In genomic region chr16:89170346-89171215, GRCh38 we compare ENCODE assay signal across 8 cellular contexts. TPM values are rescaled to one million over a fixed set of nuclear protein-coding genes. Genes with fewer than 3 reads are reported as not detected.
DNase-seq lines count a peak whose midpoint lies in the region; ATAC-seq and TF ChIP-seq lines count a peak whose summit lies in the region.

No MANE protein-coding gene starts in this region.

- peaks cover 5% of the 10 kb centered on the region for H3K4me1 Mint-ChIP-seq in activated naive CD8-positive, alpha-beta T cell treated with anti-CD3 and anti-CD28 coated beads, Interleukin-2, amount 10 ng/mL, durations not matched to agents 7 days and 5 days
- peaks cover 14% of the 10 kb centered on the region for H3K4me1 Mint-ChIP-seq in mesothelial cell of epicardium

- peak overlapping the region; percentile 71 for H3K4me3 Mint-ChIP-seq in activated naive CD8-positive, alpha-beta T cell treated with anti-CD3 and anti-CD28 coated beads, Interleukin-2, amount 10 ng/mL, durations not matched to agents 7 days and 5 days
- H3K4me3 Mint-ChIP-seq in mesothelial cell of epicardium, result peak overlapping the region; percentile 56

- peak; percentile 41 for DNase-seq in GM06990 (ENCODE audit: extremely low read depth, insufficient read length)
- peak; percentile 30 for DNase-seq in NCI-H128 (lab: John Stamatoyannopoulos, UW; ENCODE audit: unreplicated experiment)
- no peak for DNase-seq in activated naive CD8-positive, alpha-beta T cell treated with anti-CD3 and anti-CD28 coated beads, Interleukin-2, amount 10 ng/mL, durations not matched to agents 7 days and 5 days
- no peak for DNase-seq in mesothelial cell of epicardium (ENCODE audit: low spot score in 2 of 2, unreplicated experiment in 2 of 2)
- no peak for DNase-seq in GF-D8 (lab: John Stamatoyannopoulos, UW)
- no peak for DNase-seq in KBM-7
- DNase-seq in GM10248 (ENCODE audit: extremely low spot score), result no peak

- peaks cover 7% of the 10 kb centered on the region for H3K27me3 Mint-ChIP-seq in activated naive CD8-positive, alpha-beta T cell treated with anti-CD3 and anti-CD28 coated beads, Interleukin-2, amount 10 ng/mL, durations not matched to agents 7 days and 5 days
- peaks cover 24% of the 10 kb centered on the region for H3K27me3 Mint-ChIP-seq in mesothelial cell of epicardium (ENCODE audit: low read depth)

- no peaks in the 10 kb centered on the region for H3K9me3 Mint-ChIP-seq in activated naive CD8-positive, alpha-beta T cell treated with anti-CD3 and anti-CD28 coated beads, Interleukin-2, amount 10 ng/mL, durations not matched to agents 7 days and 5 days
- H3K9me3 Mint-ChIP-seq in mesothelial cell of epicardium, result no peaks in the 10 kb centered on the region

- no peaks in the 10 kb centered on the region for H3K36me3 ChIP-seq in GM06990 (ENCODE audit: control insufficient read depth, insufficient read depth, low read length)

- CTCF ChIA-PET in GM10248 (lab: Yijun Ruan, JAX), result interaction anchor here (0.6 to 1.0 kb wide), 5 partner anchors 11 to 433 kb away, joined by 3 to 4 read pairs (median 3); no protein-coding TSS in a partner anchor

- H3K27ac Mint-ChIP-seq in activated naive CD8-positive, alpha-beta T cell treated with anti-CD3 and anti-CD28 coated beads, Interleukin-2, amount 10 ng/mL, durations not matched to agents 7 days and 5 days, result peak overlapping the region; percentile 51
- H3K27ac Mint-ChIP-seq in mesothelial cell of epicardium, result no peak overlapping the region

- no peaks in the 10 kb centered on the region for H3K27me3 ChIP-seq in GM06990 (replicated peaks; ENCODE audit: control insufficient read depth, insufficient read depth, low read length)

- ATAC-seq in activated naive CD8-positive, alpha-beta T cell treated with anti-CD3 and anti-CD28 coated beads, Interleukin-2, amount 10 ng/mL, durations not matched to agents 7 days and 5 days (ENCODE audit: low read depth), result peak; percentile 2
- ATAC-seq in GM19463 (IDR thresholded peaks at IDR 0.05; ENCODE audit: unreplicated experiment), result no peak

- peak overlapping the region; percentile 37 for H3K4me3 ChIP-seq in GM06990 (replicated peaks; ENCODE audit: low read depth, low read length)

- in situ Hi-C loops in KBM-7 (cut with MboI; ENCODE audit: low pct_unique_long_range_greater_than_20kb, low sequenced_read_pairs), result no loop called here

- POLR2A ChIA-PET in activated naive CD8-positive, alpha-beta T cell treated with anti-CD3 and anti-CD28 coated beads, Interleukin-2, amount 10 ng/mL, durations not matched to agents 7 days and 5 days (lab: Charles Lee), result interaction anchor here (0.7 to 1.4 kb wide), 3 partner anchors 47 to 314 kb away, joined by 3 to 5 read pairs (median 4); partner anchors contain the start of genes ACSF3, GALNS, TRAPPC2L and ZNF778
- POLR2A ChIA-PET in GM10248 (lab: Yijun Ruan, JAX), result no interaction called here

- H3K36me3 Mint-ChIP-seq in activated naive CD8-positive, alpha-beta T cell treated with anti-CD3 and anti-CD28 coated beads, Interleukin-2, amount 10 ng/mL, durations not matched to agents 7 days and 5 days, result no peaks in the 10 kb centered on the region
- no peaks in the 10 kb centered on the region for H3K36me3 Mint-ChIP-seq in mesothelial cell of epicardium

- TF ChIP-seq CTCF in GM06990 (IDR thresholded peaks at IDR 0.05; ENCODE audit: insufficient read depth, low read length, poor library complexity, severe bottlenecking), result no peak
- no peak for TF ChIP-seq CTCF in mesothelial cell of epicardium (IDR thresholded peaks at IDR 0.05; ENCODE audit: unreplicated experiment)
- TF ChIP-seq CTCF in GM10248 (IDR thresholded peaks at IDR 0.05; ENCODE audit: control extremely low read depth, extremely low read depth, low read depth, missing control alignments), result no peak

RNA-seq across cellular contexts. Expression of gene CDH15, which starts 1.0 kb away (rescaled TPM):
- not detected for total RNA-seq in activated naive CD8-positive, alpha-beta T cell treated with anti-CD3 and anti-CD28 coated beads, Interleukin-2, amount 10 ng/mL, durations not matched to agents 7 days and 5 days
- total RNA-seq in mesothelial cell of epicardium, result 0.18 to 0.24 TPM (median 0.20 TPM) in 3 replicates

RNA-seq across cellular contexts. Expression of gene SLC22A31, which starts 29.8 kb away (rescaled TPM):
- total RNA-seq in activated naive CD8-positive, alpha-beta T cell treated with anti-CD3 and anti-CD28 coated beads, Interleukin-2, amount 10 ng/mL, durations not matched to agents 7 days and 5 days, result under 1 TPM; 0.25 to 0.34 TPM
- 1.1 to 1.7 TPM (median 1.1 TPM) in 3 replicates for total RNA-seq in mesothelial cell of epicardium

RNA-seq across cellular contexts. Expression of gene ZNF778, which starts 46.9 kb away (rescaled TPM):
- total RNA-seq in activated naive CD8-positive, alpha-beta T cell treated with anti-CD3 and anti-CD28 coated beads, Interleukin-2, amount 10 ng/mL, durations not matched to agents 7 days and 5 days, result 10 to 100 TPM in 1 of 2 experiments, 1 to 10 TPM in 1; 9.0 to 10.4 TPM
- 8.9 to 12.5 TPM (median 10.4 TPM) in 3 replicates for total RNA-seq in mesothelial cell of epicardium

Comparison
In these comparisons a context has a peak if more than half of its experiments do, and no peak if none do; other contexts are left out.
1. DNase-seq: peak in GM06990 (single experiment) and NCI-H128 (single experiment); none in activated naive CD8-positive, alpha-beta T cell treated with anti-CD3 and anti-CD28 coated beads, Interleukin-2, amount 10 ng/mL, durations not matched to agents 7 days and 5 days (single experiment), mesothelial cell of epicardium (0 of 2), GF-D8 (single experiment), KBM-7 (single experiment) and GM10248 (single experiment).